10 cellular contexts compared by ENCODE assay signal in genomic region chr17:19092737-19093683, GRCh38. TPM values are rescaled to one million over a fixed set of nuclear protein-coding genes. Genes with fewer than 3 reads are reported as not detected.
DNase-seq lines count a peak whose midpoint lies in the region; ATAC-seq, FAIRE-seq and TF ChIP-seq lines count a peak whose summit lies in the region.
"Not testable (repeated sequence)": the region's sequence is repeated elsewhere in the genome, so short reads cannot be mapped to it uniquely, and the experiment has no call there.
"Had no signal": no experiment of that assay in that cellular context is flagged by ENCODE, and none has a peak within 500 bp of the region (broad histone marks: within the 10 kb centered on the region; RNA-seq: fewer than 3 reads in every experiment).

No MANE protein-coding gene starts in this region.

- H3K4me3 ChIP-seq in Peyer's patch; adrenal gland; endothelial cell of umbilical vein (replicated peaks in 1 of 3; ENCODE audit: insufficient read depth in 1 of 3, low read depth in 1 of 3, low read length in 3 of 3); heart left ventricle; lower lobe of right lung; gastrocnemius medialis: not testable (repeated sequence)

- not testable (repeated sequence) for TF ChIP-seq POLR2A in Peyer's patch (IDR thresholded peaks at IDR 0.05); adrenal gland (IDR thresholded peaks at IDR 0.05); endothelial cell of umbilical vein (IDR thresholded peaks at IDR 0.05; ENCODE audit: low read depth, low read length); heart left ventricle (IDR thresholded peaks at IDR 0.05); gastrocnemius medialis (IDR thresholded peaks at IDR 0.05)

- dilution Hi-C loops in endothelial cell of umbilical vein (cut with MboI; ENCODE audit: extremely low pct_ligation_motif_present, low sequenced_read_pairs) = not testable (repeated sequence)

- 39% methylated on average over 4 to 12 of the region's 15 CpGs; no CpG with 5 or more reads in 2 of the 4 donors for WGBS in adrenal gland, 4 donors
- 58 to 74% methylated on average over 12 of the region's 15 CpGs; no CpG with 5 or more reads in 2 of the 4 donors for WGBS in heart left ventricle, 4 donors

- not testable (repeated sequence) for H3K9me3 ChIP-seq in Peyer's patch; adrenal gland (replicated peaks in 1 of 3); endothelial cell of umbilical vein (replicated peaks; ENCODE audit: control insufficient read depth, insufficient read depth, low read length); heart left ventricle; lower lobe of right lung; gastrocnemius medialis

- in situ Hi-C loops in gastrocnemius medialis (cut with MboI; ENCODE audit: low sequenced_read_pairs in 4 of 4) = not testable (repeated sequence)

- not testable (repeated sequence) for H3K4me2 ChIP-seq in endothelial cell of umbilical vein (ENCODE audit: insufficient read depth, low read length)

- not testable (repeated sequence) for FAIRE-seq in endothelial cell of umbilical vein (lab: Jason Lieb, UNC)

- BruUV-seq in endothelial cell of umbilical vein (replicated peaks; lab: Mats Ljungman, UMichigan) = not testable (repeated sequence)

- not testable (repeated sequence) for TF ChIP-seq CTCF in Peyer's patch (IDR thresholded peaks at IDR 0.05); adrenal gland (IDR thresholded peaks at IDR 0.05); endothelial cell of umbilical vein (IDR thresholded peaks at IDR 0.05; ENCODE audit: extremely low read depth in 1 of 2, insufficient read depth in 1 of 2, low read depth in 1 of 2, low read length in 2 of 2); heart left ventricle (IDR thresholded peaks at IDR 0.05); lower lobe of right lung (IDR thresholded peaks at IDR 0.05); gastrocnemius medialis (IDR thresholded peaks at IDR 0.05 in 4 of 5, conservative IDR thresholded peaks at IDR 0.05 in 1 of 5)

- CTCF ChIA-PET in endothelial cell of umbilical vein (lab: Charles Lee) = not testable (repeated sequence)

- H3K27ac ChIP-seq in Peyer's patch (peak overlapping the region in 2 of 4 donors; percentile 52 to 62), adrenal gland (peak overlapping the region in 2 of 5 donors; percentile 21 to 72), heart left ventricle (peak overlapping the region in 2 of 12 donors; percentile 52 to 70)
- not testable (repeated sequence) for H3K27ac ChIP-seq in endothelial cell of umbilical vein (ENCODE audit: insufficient read depth, low read depth, low read length); lower lobe of right lung; gastrocnemius medialis

- H3K36me3 ChIP-seq in Peyer's patch; adrenal gland (replicated peaks in 1 of 2); endothelial cell of umbilical vein (ENCODE audit: control insufficient read depth in 2 of 2, extremely low read depth in 1 of 2, insufficient read depth in 2 of 2, low read length in 2 of 2); heart left ventricle; lower lobe of right lung; gastrocnemius medialis: not testable (repeated sequence)

- not testable (repeated sequence) for H3K79me2 ChIP-seq in endothelial cell of umbilical vein (ENCODE audit: control insufficient read depth, insufficient read depth, low read length)

- not testable (repeated sequence) for H3K9ac ChIP-seq in endothelial cell of umbilical vein (replicated peaks; ENCODE audit: extremely low read depth, insufficient read depth, low read length)

- peak; percentile 65 for DNase-seq in A172 (ENCODE audit: low spot score)
- peak; percentile 30 for DNase-seq in HCEC 1CT
- DNase-seq in Peyer's patch = peak in 2 of 3 donors; percentile 34 to 35
- peak; percentile 13 to 82 (median 32) for DNase-seq in adrenal gland
- DNase-seq in endothelial cell of umbilical vein (ENCODE audit: low read depth, low spot score) = peak; percentile 0
- peak in 3 of 5 donors; percentile 19 to 64 (median 27) for DNase-seq in heart left ventricle
- not testable (repeated sequence) for DNase-seq in lower lobe of right lung
- DNase-seq in gastrocnemius medialis = peak; percentile 1 to 10

- not testable (repeated sequence) for H3K9me1 ChIP-seq in endothelial cell of umbilical vein (replicated peaks; ENCODE audit: control insufficient read depth, extremely low read depth, insufficient read depth, low read length)

- not testable (repeated sequence) for H2AFZ ChIP-seq in endothelial cell of umbilical vein (ENCODE audit: low read depth, low read length)

- H3K4me1 ChIP-seq in Peyer's patch; adrenal gland (replicated peaks in 1 of 2); endothelial cell of umbilical vein (ENCODE audit: control insufficient read depth, extremely low read depth, insufficient read depth, low read length); heart left ventricle; lower lobe of right lung; gastrocnemius medialis: not testable (repeated sequence)

- H4K20me1 ChIP-seq in endothelial cell of umbilical vein (replicated peaks; ENCODE audit: control insufficient read depth, extremely low read depth, insufficient read depth, low read length) = not testable (repeated sequence)

- intact Hi-C loops in adrenal gland (cut with DNase I); endothelial cell of umbilical vein (cut with micrococcal nuclease); heart left ventricle (cut with DNase I); lower lobe of right lung (cut with DNase I); gastrocnemius medialis (cut with DNase I; ENCODE audit: low total_unique reads): not testable (repeated sequence)

- not testable (repeated sequence) for H3K27me3 ChIP-seq in Peyer's patch; adrenal gland; endothelial cell of umbilical vein (ENCODE audit: control insufficient read depth in 2 of 2, insufficient read depth in 2 of 2, low read length in 2 of 2); heart left ventricle; lower lobe of right lung (ENCODE audit: low read depth); gastrocnemius medialis

- ATAC-seq in heart left ventricle (peak; percentile 9 to 74 (median 67)), lower lobe of right lung (peak; percentile 2 to 7), gastrocnemius medialis (peak; percentile 59 to 61)

- POLR2A ChIA-PET in endothelial cell of umbilical vein (lab: Charles Lee) = not testable (repeated sequence)

RNA-seq across cellular contexts. Expression of gene GRAPL, which starts 34.4 kb away (rescaled TPM):
- not detected in 2 replicates for total RNA-seq in A172 (2014; rRNA removed; shearing (Covaris generic))
- total RNA-seq in Peyer's patch (10 to 100 TPM in 2 of 4 donors, 1 to 10 TPM in 2; 3.7 to 17.3 (median 9.2) TPM), adrenal gland (1 to 10 TPM in 7 of 8 donors, under 1 TPM in 1; 0.72 to 9.1 (median 3.1) TPM), endothelial cell of umbilical vein (52.5 and 55.1 TPM in 2 replicates), heart left ventricle (1 to 10 TPM in 5 of 9 donors, under 1 TPM in 3, not detected in 1; 0.69 to 5.9 (median 1.5) TPM), lower lobe of right lung (10.8 TPM), gastrocnemius medialis (1 to 10 TPM in 1 of 4 donors, not detected in 3; 1.2 TPM)
- polyA plus RNA-seq in adrenal gland (10 to 100 TPM in 1 of 3 donors, 1 to 10 TPM in 1, under 1 TPM in 1; 0.46 to 10.4 (median 3.2) TPM), endothelial cell of umbilical vein (20.7 and 22.8 TPM in 2 replicates), heart left ventricle (1 to 10 TPM; 1.5 to 2.0 TPM)
- polyA plus RNA-seq in endothelial cell of umbilical vein (2011; cell fraction: cytosol; rRNA removed) = 8.0 and 9.0 TPM in 2 replicates
- polyA plus RNA-seq in endothelial cell of umbilical vein (2011; cell fraction: nucleus; rRNA removed) = 63.3 and 74.7 TPM in 2 replicates
- polyA plus RNA-seq in endothelial cell of umbilical vein (2012) = 14.8 and 15.1 TPM in 2 replicates
- 35.8 and 44.0 TPM in 2 replicates for polyA minus RNA-seq in endothelial cell of umbilical vein
- polyA minus RNA-seq in endothelial cell of umbilical vein (2011; cell fraction: cytosol; rRNA and poly(A)+ RNA removed) = not detected
- 37.3 and 55.9 TPM in 2 replicates for polyA minus RNA-seq in endothelial cell of umbilical vein (2011; cell fraction: nucleus; rRNA and poly(A)+ RNA removed)
- polyA plus RNA-seq: cardiac muscle cell, K562 had no signal

RNA-seq across cellular contexts. Expression of gene GRAP, which starts 46.3 kb away (rescaled TPM):
- 0.02 TPM in 1 of 2 replicates, not detected in the other for total RNA-seq in A172 (2014; rRNA removed; shearing (Covaris generic))
- total RNA-seq in Peyer's patch (10 to 100 TPM in 1 of 4 donors, 1 to 10 TPM in 3; 3.0 to 85.0 (median 3.2) TPM), adrenal gland (10 to 100 TPM in 1 of 8 donors, 1 to 10 TPM in 7; 4.8 to 11.7 (median 7.5) TPM), endothelial cell of umbilical vein (43.6 and 44.5 TPM in 2 replicates), heart left ventricle (1 to 10 TPM; 1.1 to 6.3 (median 2.1) TPM), lower lobe of right lung (8.5 TPM), gastrocnemius medialis (1 to 10 TPM in 2 of 4 donors, under 1 TPM in 2; 0.36 to 1.7 (median 0.94) TPM)
- polyA plus RNA-seq in adrenal gland (10 to 100 TPM in 1 of 3 donors, 1 to 10 TPM in 2; 1.7 to 17.0 (median 8.4) TPM), endothelial cell of umbilical vein (32.1 and 40.7 TPM in 2 replicates), heart left ventricle (1 to 10 TPM; 2.1 to 3.3 TPM)
- 22.5 and 26.6 TPM in 2 replicates for polyA plus RNA-seq in endothelial cell of umbilical vein (2011; cell fraction: cytosol; rRNA removed)
- polyA plus RNA-seq in endothelial cell of umbilical vein (2011; cell fraction: nucleus; rRNA removed) = 27.1 and 37.5 TPM in 2 replicates
- polyA plus RNA-seq in endothelial cell of umbilical vein (2012) = 15.6 and 32.2 TPM in 2 replicates
- polyA minus RNA-seq in endothelial cell of umbilical vein = 15.8 and 17.1 TPM in 2 replicates
- not detected for polyA minus RNA-seq in endothelial cell of umbilical vein (2011; cell fraction: cytosol; rRNA and poly(A)+ RNA removed)
- 10.3 and 14.8 TPM in 2 replicates for polyA minus RNA-seq in endothelial cell of umbilical vein (2011; cell fraction: nucleus; rRNA and poly(A)+ RNA removed)
- polyA plus RNA-seq: cardiac muscle cell had no signal

Comparison
In these comparisons a context has a peak if more than half of its experiments do, and no peak if none do; other contexts are left out.
1. ATAC-seq: peak in every context shown above with its lines; median percentile 67 in heart left ventricle; 60 in gastrocnemius medialis; 4 in lower lobe of right lung.